Comparison of ENCODE assay signal across 11 cellular contexts in genomic region chr17:18753829-18754409, GRCh38. TPM values are rescaled to one million over a fixed set of nuclear protein-coding genes. Genes with fewer than 3 reads are reported as not detected.
A peak's percentile ranks its signal among the peaks of the same experiment; 100 is the strongest.
DNase-seq lines count a peak whose midpoint lies in the region; ATAC-seq, FAIRE-seq and TF ChIP-seq lines count a peak whose summit lies in the region.
"Not testable (repeated sequence)": the region's sequence is repeated elsewhere in the genome, so short reads cannot be mapped to it uniquely, and the experiment has no call there.
"Had no signal": no experiment of that assay in that cellular context is flagged by ENCODE, and none has a peak within 500 bp of the region (broad histone marks: within the 10 kb centered on the region; RNA-seq: fewer than 3 reads in every experiment).

No MANE protein-coding gene starts in this region.

- POLR2A ChIA-PET in PC-3 (lab: Charles Lee; ENCODE audit: unreplicated experiment); WTC11 (lab: Charles Lee): not testable (repeated sequence)

- FAIRE-seq in bronchial epithelial cell (lab: Jason Lieb, UNC): not testable (repeated sequence)

- not testable (repeated sequence) for H3K9me2 ChIP-seq in GM23248 (ENCODE audit: insufficient read depth); PC-3 (replicated peaks; ENCODE audit: low read length)

- DNase-seq in GM23248: peak; percentile 30
- not testable (repeated sequence) for DNase-seq in PC-3; WTC11 (ENCODE audit: low spot score); left lobe of liver (ENCODE audit: low spot score); nephron progenitor cell
- DNase-seq in bronchial epithelial cell (ENCODE audit: low read depth): peak; percentile 18
- peak; percentile 8 for DNase-seq in fibroblast of mammary gland (ENCODE audit: low read depth)

- intact Hi-C loops in PC-3 (cut with micrococcal nuclease): not testable (repeated sequence)

- not testable (repeated sequence) for H2AFZ ChIP-seq in GM23248; PC-3 (ENCODE audit: low read length)

- H3F3A ChIP-seq in GM23248 (ENCODE audit: insufficient read depth); PC-3 (ENCODE audit: low read length, unreplicated experiment): not testable (repeated sequence)

- H3K9me3 Mint-ChIP-seq in WTC11, nephron progenitor cell: not testable (repeated sequence)

- H3K4me1 ChIP-seq in GM23248 (ENCODE audit: insufficient read depth); PC-3 (ENCODE audit: insufficient read depth, low read length): not testable (repeated sequence)

- H3K4me3 Mint-ChIP-seq in WTC11, nephron progenitor cell: not testable (repeated sequence)

- not testable (repeated sequence) for H4K20me1 ChIP-seq in GM23248 (ENCODE audit: insufficient read depth); PC-3 (ENCODE audit: low read length)

- not testable (repeated sequence) for H3K4me3 ChIP-seq in GM23248; PC-3 (ENCODE audit: low read length); bronchial epithelial cell (ENCODE audit: low read depth, low read length); fibroblast of mammary gland (ENCODE audit: control insufficient read depth, low read depth, low read length)

- H3K36me3 ChIP-seq in GM23248 (ENCODE audit: low read depth); PC-3 (ENCODE audit: low read depth, low read length); bronchial epithelial cell (ENCODE audit: control insufficient read depth, insufficient read depth, low read length): not testable (repeated sequence)

- ATAC-seq in PC-3 (peak; percentile 37; the same call in 1 of the 2 replicates), WTC11 (peak; percentile 46; the same call in 1 of the 2 replicates), left lobe of liver (peak; percentile 19)

- not testable (repeated sequence) for H3K4me2 ChIP-seq in GM23248 (ENCODE audit: unreplicated experiment); PC-3 (ENCODE audit: low read length)

- H3K36me3 Mint-ChIP-seq in WTC11; nephron progenitor cell (ENCODE audit: low read depth): not testable (repeated sequence)

- H3K27me3 ChIP-seq in GM23248 (replicated peaks; ENCODE audit: insufficient read depth); PC-3 (ENCODE audit: low read length); bronchial epithelial cell (ENCODE audit: control insufficient read depth, insufficient read depth, low read length): not testable (repeated sequence)

- not testable (repeated sequence) for H3K9me3 ChIP-seq in GM23248 (ENCODE audit: low read depth); PC-3 (ENCODE audit: low read length)

- CTCF ChIA-PET in PC-3 (lab: Charles Lee); WTC11 (lab: Charles Lee): not testable (repeated sequence)

- H3K4me1 Mint-ChIP-seq in WTC11: not testable (repeated sequence)
- H3K4me1 Mint-ChIP-seq in nephron progenitor cell: peaks cover 17% of the 10 kb centered on the region

- 67 to 78% methylated on average over 5 of the region's 6 CpGs for WGBS in GM23248 (ENCODE audit: low coverage in 1 of 2, low lambda C conversion rate in 2 of 2, missing lambda C conversion rate in 2 of 2), 2 experiments

- H3K79me2 ChIP-seq in GM23248 (ENCODE audit: insufficient read depth); PC-3 (ENCODE audit: low read length): not testable (repeated sequence)

- BruUV-seq in PC-3 (replicated peaks; lab: Mats Ljungman, UMichigan): not testable (repeated sequence)

- not testable (repeated sequence) for H3K27ac Mint-ChIP-seq in WTC11
- H3K27ac Mint-ChIP-seq in nephron progenitor cell: peak overlapping the region; percentile 57

- H3K27me3 Mint-ChIP-seq in WTC11 (ENCODE audit: low read depth); nephron progenitor cell (ENCODE audit: low read depth, poor library complexity): not testable (repeated sequence)

- H3K27ac ChIP-seq in GM23248; PC-3 (ENCODE audit: low read length): not testable (repeated sequence)

- 0 out of 2 replicates have a peak, but pooled peaks have one; percentile 10 for TF ChIP-seq CTCF in PC-3 (conservative IDR thresholded peaks at IDR 0.05; ENCODE audit: low read depth, low read length)
- TF ChIP-seq CTCF in WTC11 (IDR thresholded peaks at IDR 0.05); bronchial epithelial cell (IDR thresholded peaks at IDR 0.05; ENCODE audit: insufficient read depth, low read length, severe bottlenecking); fibroblast of mammary gland (conservative IDR thresholded peaks at IDR 0.05; ENCODE audit: control insufficient read depth, insufficient read depth, low read depth, low read length); nephron progenitor cell (IDR thresholded peaks at IDR 0.05): not testable (repeated sequence)

- not testable (repeated sequence) for H3K9ac ChIP-seq in GM23248; PC-3 (ENCODE audit: low read length)

- in situ Hi-C loops in GM23248 (cut with MboI): not testable (repeated sequence)

RNA-seq across cellular contexts. Expression of gene FBXW10, which starts 10.1 kb away (rescaled TPM):
- total RNA-seq in GM23248 (2014; rRNA removed; shearing (Covaris generic)): 0.11 and 0.25 TPM in 2 replicates
- not detected in 2 replicates for polyA plus RNA-seq in GM23248 (2016; fragmentation: Nextera tagmentation; extraction: Ambion mirVana)
- total RNA-seq in PC-3 (2014; rRNA removed): 0.15 TPM in 1 of 2 replicates, not detected in the other
- total RNA-seq in WTC11 (2021): not detected in 3 replicates
- not detected in 2 replicates for total RNA-seq in bronchial epithelial cell
- total RNA-seq in left lobe of liver: 0.60 TPM
- total RNA-seq: A172; CD4-positive, CD25-positive, alpha-beta regulatory T cell; LHCN-M2; SK-MEL-5 had no signal
- polyA plus RNA-seq: CD4-positive, CD25-positive, alpha-beta regulatory T cell had no signal

RNA-seq across cellular contexts. Expression of gene TVP23B, which starts 27.1 kb away (rescaled TPM):
- total RNA-seq in GM23248 (2014; rRNA removed; shearing (Covaris generic)): 55.0 and 80.7 TPM in 2 replicates
- 81.9 and 82.0 TPM in 2 replicates for polyA plus RNA-seq in GM23248 (2016; fragmentation: Nextera tagmentation; extraction: Ambion mirVana)
- 42.2 and 57.9 TPM in 2 replicates for total RNA-seq in PC-3 (2014; rRNA removed)
- total RNA-seq in WTC11 (2021): 21.3 to 25.1 TPM (median 21.7 TPM) in 3 replicates
- total RNA-seq in bronchial epithelial cell: 152 and 172 TPM in 2 replicates
- 21.2 TPM for total RNA-seq in left lobe of liver
